In the genomic region with DNA sequence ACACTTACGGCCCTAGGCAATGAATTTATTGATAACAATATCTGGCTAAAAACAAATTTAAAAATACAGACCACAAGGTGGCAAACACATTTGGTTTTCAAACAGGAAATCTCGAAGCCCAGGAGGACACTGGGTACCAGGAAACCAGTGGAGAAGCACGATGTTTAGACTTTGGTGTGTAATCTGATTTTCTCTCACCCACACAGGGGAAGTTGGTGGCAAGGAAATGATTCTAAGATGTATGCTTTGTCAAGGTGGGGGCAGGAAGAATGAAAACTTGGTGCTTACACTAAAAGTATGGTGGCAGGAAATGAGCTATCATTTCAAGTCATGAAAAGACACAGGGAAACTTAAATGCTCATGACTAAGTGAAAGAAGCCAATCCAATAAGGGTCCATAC, we compare ENCODE assay signal across 15 cellular contexts.
DNase-seq lines count a peak whose midpoint lies in the region; ATAC-seq and TF ChIP-seq lines count a peak whose summit lies in the region.
"Had no signal": no experiment of that assay in that cellular context is flagged by ENCODE, and none has a peak within 500 bp of the region (broad histone marks: within the 10 kb centered on the region; RNA-seq: fewer than 3 reads in every experiment).

No MANE protein-coding gene starts in this region.

- 31 to 53% (median 40%) methylated on average over 3 of the region's 3 CpGs for WGBS in spleen, 5 donors

- peak overlapping the region; percentile 83 for H3K27ac Mint-ChIP-seq in activated naive CD4-positive, alpha-beta T cell treated with anti-CD3 and anti-CD28 coated beads, Interleukin-2, amount 10 ng/mL, durations not matched to agents 7 days and 5 days
- H3K27ac Mint-ChIP-seq in activated CD4-positive, alpha-beta T cell treated with anti-CD3 and anti-CD28 coated beads, Interleukin-2, amount 10 ng/mL, durations not matched to agents 7 days and 5 days = peak overlapping the region; percentile 95
- peak overlapping the region; percentile 54 for H3K27ac Mint-ChIP-seq in dendritic cell treated with granulocyte-macrophage colony-stimulating factor and Interleukin-4, amounts not matched to agents 40 ng/mL and 50 ng/mL, for 4 days

- peaks cover 0 to 23% (median 9%) of the 10 kb centered on the region in 6 donors for H3K4me1 ChIP-seq in spleen

- peaks cover 6% of the 10 kb centered on the region for H3K36me3 Mint-ChIP-seq in activated naive CD4-positive, alpha-beta T cell treated with anti-CD3 and anti-CD28 coated beads, Interleukin-2, amount 10 ng/mL, durations not matched to agents 7 days and 5 days
- peaks cover 4% of the 10 kb centered on the region for H3K36me3 Mint-ChIP-seq in activated CD4-positive, alpha-beta T cell treated with anti-CD3 and anti-CD28 coated beads, Interleukin-2, amount 10 ng/mL, durations not matched to agents 7 days and 5 days (ENCODE audit: low read depth)
- no peaks in the 10 kb centered on the region for H3K36me3 Mint-ChIP-seq in dendritic cell treated with granulocyte-macrophage colony-stimulating factor and Interleukin-4, amounts not matched to agents 40 ng/mL and 50 ng/mL, for 4 days (ENCODE audit: low read depth)

- H3K4me1 Mint-ChIP-seq in activated naive CD4-positive, alpha-beta T cell treated with anti-CD3 and anti-CD28 coated beads, Interleukin-2, amount 10 ng/mL, durations not matched to agents 7 days and 5 days = peaks cover 31% of the 10 kb centered on the region
- peaks cover 28% of the 10 kb centered on the region for H3K4me1 Mint-ChIP-seq in activated CD4-positive, alpha-beta T cell treated with anti-CD3 and anti-CD28 coated beads, Interleukin-2, amount 10 ng/mL, durations not matched to agents 7 days and 5 days
- H3K4me1 Mint-ChIP-seq in dendritic cell treated with granulocyte-macrophage colony-stimulating factor and Interleukin-4, amounts not matched to agents 40 ng/mL and 50 ng/mL, for 4 days (ENCODE audit: low read depth) = peaks cover 26% of the 10 kb centered on the region

- no peak for TF ChIP-seq CTCF in spleen (IDR thresholded peaks at IDR 0.05 in 8 of 11, conservative IDR thresholded peaks at IDR 0.05 in 3 of 11)

- H3K36me3 ChIP-seq in spleen = no peaks in the 10 kb centered on the region
- H3K36me3 ChIP-seq: left lung, SJSA1 had no signal

- H3K4me3 ChIP-seq in spleen = no peak overlapping the region
- H3K4me3 ChIP-seq: left lung, SJSA1, skin epidermis had no signal

- no peaks in the 10 kb centered on the region for H3K27me3 ChIP-seq in spleen (replicated peaks in 1 of 7)
- H3K27me3 ChIP-seq: left lung, SJSA1 had no signal

- POLR2A ChIA-PET in activated CD4-positive, alpha-beta T cell treated with anti-CD3 and anti-CD28 coated beads, Interleukin-2, amount 10 ng/mL, durations not matched to agents 7 days and 5 days (lab: Charles Lee) = no interaction called here

- H3K9me3 Mint-ChIP-seq in activated naive CD4-positive, alpha-beta T cell treated with anti-CD3 and anti-CD28 coated beads, Interleukin-2, amount 10 ng/mL, durations not matched to agents 7 days and 5 days = peaks cover 12% of the 10 kb centered on the region
- peaks cover 6% of the 10 kb centered on the region for H3K9me3 Mint-ChIP-seq in activated CD4-positive, alpha-beta T cell treated with anti-CD3 and anti-CD28 coated beads, Interleukin-2, amount 10 ng/mL, durations not matched to agents 7 days and 5 days
- H3K9me3 Mint-ChIP-seq in dendritic cell treated with granulocyte-macrophage colony-stimulating factor and Interleukin-4, amounts not matched to agents 40 ng/mL and 50 ng/mL, for 4 days = peaks cover 8% of the 10 kb centered on the region

- TF ChIP-seq POLR2A in spleen (IDR thresholded peaks at IDR 0.05) = no peak

- no peak for ATAC-seq in HG03342 (IDR thresholded peaks at IDR 0.05; ENCODE audit: unreplicated experiment)
- ATAC-seq in HG03097 (IDR thresholded peaks at IDR 0.05; ENCODE audit: low FRiP score, unreplicated experiment) = no peak

- no peak overlapping the region for H3K4me3 Mint-ChIP-seq in activated naive CD4-positive, alpha-beta T cell treated with anti-CD3 and anti-CD28 coated beads, Interleukin-2, amount 10 ng/mL, durations not matched to agents 7 days and 5 days
- H3K4me3 Mint-ChIP-seq in activated CD4-positive, alpha-beta T cell treated with anti-CD3 and anti-CD28 coated beads, Interleukin-2, amount 10 ng/mL, durations not matched to agents 7 days and 5 days = peak overlapping the region; percentile 5
- no peak overlapping the region for H3K4me3 Mint-ChIP-seq in dendritic cell treated with granulocyte-macrophage colony-stimulating factor and Interleukin-4, amounts not matched to agents 40 ng/mL and 50 ng/mL, for 4 days

- peak overlapping the region in 6 of 8 donors; percentile 36 to 74 (median 56) for H3K27ac ChIP-seq in spleen
- H3K27ac ChIP-seq: KMS-11, left lung, SJSA1 had no signal

- intact Hi-C loops in dendritic cell treated with granulocyte-macrophage colony-stimulating factor and Interleukin-4, amounts not matched to agents 40 ng/mL and 50 ng/mL, for 4 days (cut with micrococcal nuclease) = no loop called here
- intact Hi-C loops in spleen (cut with DNase I; ENCODE audit: low total_unique reads) = no loop called here

- CTCF ChIA-PET in activated naive CD4-positive, alpha-beta T cell treated with anti-CD3 and anti-CD28 coated beads, Interleukin-2, amount 10 ng/mL, durations not matched to agents 7 days and 5 days (lab: Charles Lee) = interaction anchor here (1.0 to 2.5 kb wide), 2 partner anchors 26 to 28 kb away, joined by 3 to 9 read pairs; no protein-coding TSS in a partner anchor
- CTCF ChIA-PET in activated CD4-positive, alpha-beta T cell treated with anti-CD3 and anti-CD28 coated beads, Interleukin-2, amount 10 ng/mL, durations not matched to agents 7 days and 5 days (lab: Charles Lee) = interaction anchor here (0.8 to 1.4 kb wide), 6 partner anchors 10 to 215 kb away, joined by 3 to 5 read pairs (median 3); no protein-coding TSS in a partner anchor

- H3K27me3 Mint-ChIP-seq in activated naive CD4-positive, alpha-beta T cell treated with anti-CD3 and anti-CD28 coated beads, Interleukin-2, amount 10 ng/mL, durations not matched to agents 7 days and 5 days = peaks cover 9% of the 10 kb centered on the region
- H3K27me3 Mint-ChIP-seq in activated CD4-positive, alpha-beta T cell treated with anti-CD3 and anti-CD28 coated beads, Interleukin-2, amount 10 ng/mL, durations not matched to agents 7 days and 5 days = peaks cover 1% of the 10 kb centered on the region
- H3K27me3 Mint-ChIP-seq in dendritic cell treated with granulocyte-macrophage colony-stimulating factor and Interleukin-4, amounts not matched to agents 40 ng/mL and 50 ng/mL, for 4 days = peaks cover 5% of the 10 kb centered on the region

- DNase-seq in activated naive CD4-positive, alpha-beta T cell treated with anti-CD3 and anti-CD28 coated beads, Interleukin-2, amount 10 ng/mL, durations not matched to agents 7 days and 5 days = peak; percentile 45
- DNase-seq in activated naive CD4-positive, alpha-beta T cell treated with Interleukin-2 at 50 U/mL for 16 hours = no peak
- DNase-seq in activated CD4-positive, alpha-beta T cell treated with anti-CD3 and anti-CD28 coated beads, Interleukin-2, amount 10 ng/mL, durations not matched to agents 7 days and 5 days = peak; percentile 60
- DNase-seq in spleen = no peak
- DNase-seq in Kasumi-1 (lab: John Stamatoyannopoulos, UW) = no peak
- DNase-seq: NCI-H1930; NCI-H82; stimulated activated CD8-positive, alpha-beta memory T cell treated with anti-CD3 and anti-CD28 coated beads, Interleukin-4, amount 100 ng/mL, for 48 hours had no signal

- no peaks in the 10 kb centered on the region for H3K9me3 ChIP-seq in spleen
- H3K9me3 ChIP-seq: left lung, SJSA1 had no signal

Comparison
In these comparisons a context has a peak if more than half of its experiments do, and no peak if none do; other contexts are left out.
1. DNase-seq: peak in activated naive CD4-positive, alpha-beta T cell treated with anti-CD3 and anti-CD28 coated beads, Interleukin-2, amount 10 ng/mL, durations not matched to agents 7 days and 5 days (single experiment) and activated CD4-positive, alpha-beta T cell treated with anti-CD3 and anti-CD28 coated beads, Interleukin-2, amount 10 ng/mL, durations not matched to agents 7 days and 5 days (single experiment); none in activated naive CD4-positive, alpha-beta T cell treated with Interleukin-2 at 50 U/mL for 16 hours (single experiment), spleen (single experiment) and Kasumi-1 (0 of 2).
2. Peak in every context shown above with its lines, with median percentiles within 50 percentile points of each other: H3K27ac Mint-ChIP-seq.